ENCODE assay signal across 8 cellular contexts in the genomic region with DNA sequence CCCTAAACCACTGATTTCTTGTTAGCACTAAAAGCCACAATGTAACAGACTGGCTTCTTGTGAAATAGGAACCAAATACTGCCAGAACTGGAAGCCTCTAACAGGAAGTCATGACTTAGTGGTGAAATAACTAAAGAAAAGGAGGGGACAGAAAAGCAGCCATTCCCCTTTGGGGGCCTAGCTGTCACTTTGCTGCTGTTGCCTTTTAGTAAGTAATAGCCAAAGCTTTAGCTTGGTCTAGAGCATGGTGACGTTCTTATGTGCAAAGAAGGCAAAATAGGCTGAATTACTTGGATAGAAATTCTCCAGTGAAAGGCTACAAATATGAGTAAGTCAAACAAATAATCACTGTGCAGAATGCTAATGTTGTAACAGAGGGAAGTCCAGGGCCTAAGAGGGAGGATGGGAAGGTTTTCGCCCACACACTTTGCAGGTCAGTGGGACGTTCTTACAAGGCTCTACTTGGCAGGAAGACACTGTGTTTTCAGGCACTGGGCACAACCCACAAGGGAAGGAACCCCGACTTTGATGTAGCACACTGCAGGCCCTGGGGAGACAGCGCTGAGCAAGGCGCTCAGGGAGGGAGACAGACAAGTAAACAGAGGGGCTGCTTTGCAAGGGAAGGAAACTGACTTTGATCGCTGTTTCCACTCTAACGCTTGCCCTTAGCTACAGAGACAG. TPM values are rescaled to one million over a fixed set of nuclear protein-coding genes. Genes with fewer than 3 reads are reported as not detected.
DNase-seq lines count a peak whose midpoint lies in the region; ATAC-seq and TF ChIP-seq lines count a peak whose summit lies in the region.

No MANE protein-coding gene starts in this region.

- H3K9me3 ChIP-seq in DOHH2 (ENCODE audit: control insufficient read depth, insufficient read depth, low read length) (no peaks in the 10 kb centered on the region), mucosa of descending colon (no peaks in the 10 kb centered on the region)

- H3K4me1 Mint-ChIP-seq in MCF 10A (ENCODE audit: insufficient read depth, unreplicated experiment) = peaks cover 89% of the 10 kb centered on the region

- peak; percentile 85 for DNase-seq in MV-4-11 (lab: John Stamatoyannopoulos, UW)
- DNase-seq in MCF 10A (ENCODE audit: unreplicated experiment) = peak; percentile 89
- DNase-seq in mucosa of descending colon = peak in 1 of 3 donors; percentile 34
- no peak for DNase-seq in NCI-H2171 treated with DMSO at 0.1 percent for 48 hours (lab: John Stamatoyannopoulos, UW)
- DNase-seq in NCI-H1436 (lab: John Stamatoyannopoulos, UW) = no peak

- H3K36me3 ChIP-seq in DOHH2 (ENCODE audit: control insufficient read depth, low read length) = no peaks in the 10 kb centered on the region
- no peaks in the 10 kb centered on the region for H3K36me3 ChIP-seq in mucosa of descending colon (ENCODE audit: low read depth)

- H3K4me1 ChIP-seq in DOHH2 (ENCODE audit: control insufficient read depth, low read length) (peaks cover 29% of the 10 kb centered on the region), mucosa of descending colon (ENCODE audit: low read depth) (peaks cover 8% of the 10 kb centered on the region)

- H3K27me3 ChIP-seq in DOHH2 (ENCODE audit: control insufficient read depth, low read length) = no peaks in the 10 kb centered on the region

- H4K20me1 ChIP-seq in DOHH2 (ENCODE audit: control insufficient read depth, insufficient read depth, low read depth, low read length) = no peaks in the 10 kb centered on the region

- H3K4me2 ChIP-seq in DOHH2 (ENCODE audit: low read length) = peak overlapping the region; percentile 48

- H3K27ac ChIP-seq in DOHH2 (ENCODE audit: low read depth, low read length) = no peak overlapping the region

- no peaks in the 10 kb centered on the region for H3K9me3 Mint-ChIP-seq in MCF 10A (ENCODE audit: unreplicated experiment)

- peak overlapping the region; percentile 12 for H3K4me3 Mint-ChIP-seq in MCF 10A (ENCODE audit: unreplicated experiment)

- POLR2A ChIA-PET in MCF 10A (lab: Yijun Ruan, JAX) = interaction anchor here (0.5 to 3.0 kb wide), 11 partner anchors 9 to 362 kb away, joined by 3 to 18 read pairs (median 3); a partner anchor contains a TSS

- H3K27ac Mint-ChIP-seq in MCF 10A (ENCODE audit: low read depth, unreplicated experiment) = peak overlapping the region; percentile 77

- CTCF ChIA-PET in MCF 10A (lab: Yijun Ruan, JAX) = interaction anchor here (0.8 to 1.0 kb wide), 2 partner anchors 13 to 92 kb away, joined by 3 read pairs; no protein-coding TSS in a partner anchor

- BruUV-seq in MCF 10A (replicated peaks; lab: Mats Ljungman, UMichigan) = TSS peak; percentile 41

- TF ChIP-seq CTCF in DOHH2 (IDR thresholded peaks at IDR 0.05; ENCODE audit: low read depth, low read length, poor library complexity, severe bottlenecking) (no peak), MCF 10A (IDR thresholded peaks at IDR 0.05; ENCODE audit: unreplicated experiment) (no peak), mucosa of descending colon (IDR thresholded peaks at IDR 0.05) (no peak)

- H3K9me2 ChIP-seq in DOHH2 (replicated peaks; ENCODE audit: control insufficient read depth, low read length) = no peaks in the 10 kb centered on the region

- intact Hi-C loops in MCF 10A (cut with micrococcal nuclease) (no loop called here), mucosa of descending colon (cut with DNase I, micrococcal nuclease) (no loop called here)

- H3K4me3 ChIP-seq in DOHH2 (ENCODE audit: low read length) (peak overlapping the region; percentile 11), mucosa of descending colon (no peak overlapping the region)

- no peaks in the 10 kb centered on the region for H3K27me3 Mint-ChIP-seq in MCF 10A (ENCODE audit: insufficient read depth, unreplicated experiment)

- ATAC-seq in mucosa of descending colon (peak; percentile 51), GM21528 (IDR thresholded peaks at IDR 0.05; ENCODE audit: low FRiP score, unreplicated experiment) (no peak), HG02884 (IDR thresholded peaks at IDR 0.05; ENCODE audit: unreplicated experiment) (no peak)

- H3F3A ChIP-seq in DOHH2 (ENCODE audit: control insufficient read depth, insufficient read depth) = no peaks in the 10 kb centered on the region

- H3K36me3 Mint-ChIP-seq in MCF 10A (ENCODE audit: insufficient read depth, unreplicated experiment) = no peaks in the 10 kb centered on the region

- H3K79me2 ChIP-seq in DOHH2 (ENCODE audit: control insufficient read depth, low read length) = no peaks in the 10 kb centered on the region

RNA-seq across cellular contexts. Expression of a gene that starts 16.6 kb away (rescaled TPM):
- total RNA-seq in MCF 10A (2022) (2.0 and 2.1 TPM in 2 replicates), mucosa of descending colon (1 to 10 TPM; 1.3 to 3.4 (median 2.5) TPM)

RNA-seq across cellular contexts. Expression of a gene that starts 28.4 kb away (rescaled TPM):
- total RNA-seq in MCF 10A (2022) = 149 and 196 TPM in 2 replicates
- total RNA-seq in mucosa of descending colon = 10 to 100 TPM; 29.4 to 36.0 (median 31.7) TPM

Comparison
In these comparisons a context has a peak if more than half of its experiments do, and no peak if none do; other contexts are left out.
1. DNase-seq: peak in MV-4-11 (single experiment) and MCF 10A (single experiment); none in NCI-H2171 treated with DMSO at 0.1 percent for 48 hours (single experiment) and NCI-H1436 (single experiment).